In the genomic region with DNA sequence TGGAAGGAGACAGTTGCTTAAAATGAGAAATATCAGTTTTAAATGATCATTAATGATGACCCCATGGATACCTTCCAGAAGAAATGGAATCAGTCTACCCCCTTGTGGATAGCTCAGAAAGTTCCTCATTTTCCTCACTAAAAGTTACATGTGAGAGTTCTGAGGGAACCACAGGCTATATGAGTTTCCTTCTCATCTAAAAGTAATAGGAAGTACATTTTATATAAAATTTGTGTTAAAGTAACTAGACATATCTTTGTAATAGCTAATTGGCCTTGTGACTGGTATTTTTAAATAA, we compare ENCODE assay signal across 12 cellular contexts.
DNase-seq lines count a peak whose midpoint lies in the region; ATAC-seq and TF ChIP-seq lines count a peak whose summit lies in the region.
"Had no signal": no experiment of that assay in that cellular context is flagged by ENCODE, and none has a peak within 500 bp of the region (broad histone marks: within the 10 kb centered on the region; RNA-seq: fewer than 3 reads in every experiment).

No MANE protein-coding gene starts in this region.

- POLR2A ChIA-PET in OCI-LY7 (lab: Charles Lee) = interaction anchor here (1.0 kb wide), 1 partner anchor 371 kb away, joined by 3 read pairs; no protein-coding TSS in a partner anchor

- no peak overlapping the region for H3K4me2 ChIP-seq in GM23338
- H3K4me2 ChIP-seq in OCI-LY7 (ENCODE audit: low read length) = no peak overlapping the region

- H3K4me1 ChIP-seq in GM23338 (ENCODE audit: insufficient read depth) (0 out of 2 replicates have a peak, but pooled peaks cover 11% of the 10 kb centered on the region), OCI-LY7 (ENCODE audit: insufficient read depth, low read length, poor library complexity, severe bottlenecking) (no peaks in the 10 kb centered on the region), endodermal cell (ENCODE audit: control insufficient read depth, insufficient read depth, low read length) (no peaks in the 10 kb centered on the region), psoas muscle (no peaks in the 10 kb centered on the region)

- H3K27ac ChIP-seq in GM23338 (ENCODE audit: low read depth) (no peak overlapping the region), OCI-LY7 (ENCODE audit: low read depth, low read length, poor library complexity, severe bottlenecking) (no peak overlapping the region), endodermal cell (ENCODE audit: low read depth, low read length) (no peak overlapping the region), psoas muscle (no peak overlapping the region)

- H3K9ac ChIP-seq in endodermal cell (ENCODE audit: extremely low read depth, low read length, poor library complexity, severe bottlenecking) = no peak overlapping the region

- no TSS peak for BruUV-seq in OCI-LY7 (replicated peaks; lab: Mats Ljungman, UMichigan)

- H2AFZ ChIP-seq in GM23338 (no peak overlapping the region), OCI-LY7 (ENCODE audit: low read length) (no peak overlapping the region)

- TF ChIP-seq CTCF in GM23338 (conservative IDR thresholded peaks at IDR 0.05; ENCODE audit: low read depth in 2 of 2) (peak; percentile 58 to 63), OCI-LY7 (conservative IDR thresholded peaks at IDR 0.05; ENCODE audit: low read length) (peak; percentile 37; the same call in 1 of the 2 replicates), endodermal cell (conservative IDR thresholded peaks at IDR 0.05) (peak; percentile 77), psoas muscle (IDR thresholded peaks at IDR 0.05) (peak; percentile 11)

- no peaks in the 10 kb centered on the region for H3K36me3 Mint-ChIP-seq in GM23338 (ENCODE audit: low read depth)
- H3K36me3 Mint-ChIP-seq in endodermal cell (ENCODE audit: low read depth) = peaks cover 1% of the 10 kb centered on the region

- intact Hi-C loops in OCI-LY7 (cut with micrococcal nuclease; ENCODE audit: unreplicated experiment) = no loop called here
- intact Hi-C loops in psoas muscle (cut with DNase I) = loop anchor here in 1 of 2 donors (10.0 kb wide), 1 partner anchor 165 kb away; no protein-coding TSS in a partner anchor
- intact Hi-C loops in left ventricle myocardium superior (cut with micrococcal nuclease) = no loop called here

- H3K9me2 ChIP-seq in GM23338 (ENCODE audit: insufficient read depth) (no peaks in the 10 kb centered on the region), OCI-LY7 (ENCODE audit: insufficient read depth, low read length) (no peaks in the 10 kb centered on the region)

- H3K9me3 Mint-ChIP-seq in GM23338 = no peaks in the 10 kb centered on the region
- no peaks in the 10 kb centered on the region for H3K9me3 Mint-ChIP-seq in endodermal cell
- H3K9me3 Mint-ChIP-seq: effector memory CD8-positive, alpha-beta T cell had no signal

- H4K20me1 ChIP-seq in GM23338 (replicated peaks; ENCODE audit: insufficient read depth) (no peaks in the 10 kb centered on the region), OCI-LY7 (ENCODE audit: insufficient read depth, low read length) (no peaks in the 10 kb centered on the region)

- H3K4me3 ChIP-seq in GM23338 (no peak overlapping the region), OCI-LY7 (ENCODE audit: low read depth, low read length, poor library complexity, severe bottlenecking) (no peak overlapping the region), endodermal cell (ENCODE audit: low read length) (no peak overlapping the region), psoas muscle (no peak overlapping the region)

- H3K9me3 ChIP-seq in OCI-LY7 (ENCODE audit: low read length) (no peaks in the 10 kb centered on the region), endodermal cell (ENCODE audit: control insufficient read depth, low read length) (no peaks in the 10 kb centered on the region), psoas muscle (no peaks in the 10 kb centered on the region)

- H3K27me3 ChIP-seq in GM23338 (ENCODE audit: insufficient read depth) = no peaks in the 10 kb centered on the region
- H3K27me3 ChIP-seq in endodermal cell (ENCODE audit: control insufficient read depth, insufficient read depth, low read length, poor library complexity, severe bottlenecking) = no peaks in the 10 kb centered on the region
- H3K27me3 ChIP-seq in psoas muscle (ENCODE audit: insufficient read depth in 3 of 3, low read length in 2 of 3) = no peaks in the 10 kb centered on the region

- H3K27ac Mint-ChIP-seq in GM23338 = no peak overlapping the region
- H3K27ac Mint-ChIP-seq in endodermal cell = no peak overlapping the region
- H3K27ac Mint-ChIP-seq: effector memory CD8-positive, alpha-beta T cell had no signal

- CTCF ChIA-PET in OCI-LY7 (lab: Charles Lee; ENCODE audit: unreplicated experiment) = no interaction called here

- DNase-seq in GM23338 (ENCODE audit: low spot score) (peak; percentile 57), OCI-LY7 (ENCODE audit: low spot score) (no peak), endodermal cell (no peak), psoas muscle (no peak), left ventricle myocardium superior (no peak), epidermal melanocyte (ENCODE audit: insufficient read length, low spot score) (no peak)
- DNase-seq in activated naive CD4-positive, alpha-beta T cell (lab: John Stamatoyannopoulos, UW) = no peak
- DNase-seq in effector CD8-positive, alpha-beta T cell (lab: John Stamatoyannopoulos, UW) = no peak
- DNase-seq: activated gamma-delta T cell; effector memory CD8-positive, alpha-beta T cell; GF-D8 had no signal

- H3F3A ChIP-seq in GM23338 (replicated peaks; ENCODE audit: low read depth) = no peaks in the 10 kb centered on the region

- H3K79me2 ChIP-seq in GM23338 (replicated peaks; ENCODE audit: insufficient read depth) = no peaks in the 10 kb centered on the region
- no peaks in the 10 kb centered on the region for H3K79me2 ChIP-seq in OCI-LY7 (ENCODE audit: insufficient read depth, low read depth, low read length)

- H3K27me3 Mint-ChIP-seq in GM23338 (ENCODE audit: insufficient read depth, low read depth, poor library complexity) (peaks cover 3% of the 10 kb centered on the region), endodermal cell (ENCODE audit: insufficient read depth) (no peaks in the 10 kb centered on the region)

- no peaks in the 10 kb centered on the region for H3K36me3 ChIP-seq in GM23338 (ENCODE audit: insufficient read depth)
- no peaks in the 10 kb centered on the region for H3K36me3 ChIP-seq in OCI-LY7 (ENCODE audit: insufficient read depth, low read length)
- no peaks in the 10 kb centered on the region for H3K36me3 ChIP-seq in endodermal cell (ENCODE audit: control insufficient read depth, insufficient read depth, low read length)
- no peaks in the 10 kb centered on the region for H3K36me3 ChIP-seq in psoas muscle (ENCODE audit: insufficient read depth in 1 of 2, low read depth in 1 of 2)

- ATAC-seq in GM23338 (peak; percentile 81), psoas muscle (peak in 1 of 4 donors; percentile 46), left ventricle myocardium superior (no peak)
- ATAC-seq: activated CD4-positive, CD25-positive, alpha-beta regulatory T cell treated with anti-CD3 and anti-CD28 coated beads, Interleukin-2, amount 50 U/mL, for 24 hours; effector memory CD8-positive, alpha-beta T cell had no signal

- H3K4me3 Mint-ChIP-seq in GM23338 (no peak overlapping the region), endodermal cell (no peak overlapping the region)
- H3K4me3 Mint-ChIP-seq: effector memory CD8-positive, alpha-beta T cell had no signal

- H3K4me1 Mint-ChIP-seq in GM23338 = peaks cover 10% of the 10 kb centered on the region
- peaks cover 7% of the 10 kb centered on the region for H3K4me1 Mint-ChIP-seq in endodermal cell

TF ChIP-seq in GM23338, 12 proteins besides CTCF, POLR2A, EP300 and RAD21 (continues in another document):
- TF ChIP-seq STAT1 (IDR thresholded peaks at IDR 0.05; ENCODE audit: unreplicated experiment) (no peak), ZNF331 (CRISPR knock-in tag; IDR thresholded peaks at IDR 0.05; ENCODE audit: low read depth) (no peak), EZH2phosphoT487 (IDR thresholded peaks at IDR 0.05; ENCODE audit: unreplicated experiment) (no peak)

Comparison
In these comparisons a context has a peak if more than half of its experiments do, and no peak if none do; other contexts are left out.
1. CTCF ChIP-seq: peak in every context shown above with its lines; median percentile 77 in endodermal cell; 60 in GM23338; 37 in OCI-LY7; 11 in psoas muscle.